In genomic region chr1:197180252-197180878, GRCh38 we compare ENCODE assay signal across 8 cellular contexts. TPM values are rescaled to one million over a fixed set of nuclear protein-coding genes. Genes with fewer than 3 reads are reported as not detected.
DNase-seq lines count a peak whose midpoint lies in the region; ATAC-seq and TF ChIP-seq lines count a peak whose summit lies in the region.

No MANE protein-coding gene starts in this region.

- no peak overlapping the region for H3K27ac ChIP-seq in tibial nerve

- TF ChIP-seq CTCF in BE2C (IDR thresholded peaks at IDR 0.05; ENCODE audit: low read depth, low read length) (peak; percentile 79), tibial nerve (IDR thresholded peaks at IDR 0.05) (peak; percentile 18 to 50 (median 41))

- H3K27me3 ChIP-seq in BE2C (no peaks in the 10 kb centered on the region), adipocyte (replicated peaks; ENCODE audit: control insufficient read depth, insufficient read depth, low read length) (no peaks in the 10 kb centered on the region), tibial nerve (no peaks in the 10 kb centered on the region)

- 63 to 75% methylated on average over 3 of the region's 3 CpGs for WGBS in tibial nerve, 2 donors

- no peak for TF ChIP-seq EP300 in tibial nerve (IDR thresholded peaks at IDR 0.05)

- ATAC-seq in GM18511 (IDR thresholded peaks at IDR 0.05; ENCODE audit: unreplicated experiment) (peak; percentile 56), HG02973 (IDR thresholded peaks at IDR 0.05; ENCODE audit: unreplicated experiment) (peak; percentile 45)

- H3K4me1 ChIP-seq in BE2C = no peaks in the 10 kb centered on the region
- H3K4me1 ChIP-seq in adipocyte (ENCODE audit: control insufficient read depth, insufficient read depth, low read length) = peaks cover 16% of the 10 kb centered on the region
- no peaks in the 10 kb centered on the region for H3K4me1 ChIP-seq in tibial nerve

- H3K4me3 ChIP-seq in BE2C (ENCODE audit: low read depth, low read length) (no peak overlapping the region), adipocyte (ENCODE audit: low read length) (no peak overlapping the region), tibial nerve (no peak overlapping the region)

- no peak for TF ChIP-seq POLR2A in tibial nerve (IDR thresholded peaks at IDR 0.05)

- no peak for DNase-seq in BE2C
- peak; percentile 34 for DNase-seq in NCI-H2196 (lab: John Stamatoyannopoulos, UW; ENCODE audit: unreplicated experiment)
- peak; percentile 83 for DNase-seq in adipocyte (ENCODE audit: low read depth)
- peak; percentile 35 for DNase-seq in iPS-NIHi11 (ENCODE audit: low spot score)
- no peak for DNase-seq in tibial nerve (ENCODE audit: low spot score in 2 of 2)
- DNase-seq in 8988T = no peak

- H3K36me3 ChIP-seq in BE2C (peaks cover 9% of the 10 kb centered on the region; the same call in 1 of the 2 replicates), adipocyte (ENCODE audit: control insufficient read depth, insufficient read depth, low read length, severe bottlenecking) (peaks cover 44% of the 10 kb centered on the region), tibial nerve (peaks cover 0 to 60% (median 0%) of the 10 kb centered on the region in 3 donors)

- H3K9me3 ChIP-seq in BE2C = no peaks in the 10 kb centered on the region
- no peaks in the 10 kb centered on the region for H3K9me3 ChIP-seq in adipocyte (ENCODE audit: control insufficient read depth, low read length)
- H3K9me3 ChIP-seq in tibial nerve = no peaks in the 10 kb centered on the region

- H3K9ac ChIP-seq in adipocyte (ENCODE audit: low read length) = no peak overlapping the region

RNA-seq across cellular contexts. Expression of gene ZBTB41, which starts 20.7 kb away (rescaled TPM):
- 1.0 TPM for polyA plus RNA-seq in BE2C (2012; ENCODE audit: insufficient read depth, insufficient read length, low read depth)
- total RNA-seq in tibial nerve = 10 to 100 TPM in 3 of 4 donors, 1 to 10 TPM in 1; 9.3 to 18.1 (median 13.3) TPM

RNA-seq across cellular contexts. Expression of gene ASPM, which starts 33.9 kb away (rescaled TPM):
- 3.2 TPM for polyA plus RNA-seq in BE2C (2012; ENCODE audit: insufficient read depth, insufficient read length, low read depth)
- total RNA-seq in tibial nerve = under 1 TPM in 3 of 4 donors, not detected in 1; 0.22 to 0.60 (median 0.59) TPM

Comparison
In these comparisons a context has a peak if more than half of its experiments do, and no peak if none do; other contexts are left out.
1. DNase-seq: peak in NCI-H2196 (single experiment), adipocyte (single experiment) and iPS-NIHi11 (single experiment); none in BE2C (single experiment), tibial nerve (0 of 2) and 8988T (single experiment).